In the genomic region with DNA sequence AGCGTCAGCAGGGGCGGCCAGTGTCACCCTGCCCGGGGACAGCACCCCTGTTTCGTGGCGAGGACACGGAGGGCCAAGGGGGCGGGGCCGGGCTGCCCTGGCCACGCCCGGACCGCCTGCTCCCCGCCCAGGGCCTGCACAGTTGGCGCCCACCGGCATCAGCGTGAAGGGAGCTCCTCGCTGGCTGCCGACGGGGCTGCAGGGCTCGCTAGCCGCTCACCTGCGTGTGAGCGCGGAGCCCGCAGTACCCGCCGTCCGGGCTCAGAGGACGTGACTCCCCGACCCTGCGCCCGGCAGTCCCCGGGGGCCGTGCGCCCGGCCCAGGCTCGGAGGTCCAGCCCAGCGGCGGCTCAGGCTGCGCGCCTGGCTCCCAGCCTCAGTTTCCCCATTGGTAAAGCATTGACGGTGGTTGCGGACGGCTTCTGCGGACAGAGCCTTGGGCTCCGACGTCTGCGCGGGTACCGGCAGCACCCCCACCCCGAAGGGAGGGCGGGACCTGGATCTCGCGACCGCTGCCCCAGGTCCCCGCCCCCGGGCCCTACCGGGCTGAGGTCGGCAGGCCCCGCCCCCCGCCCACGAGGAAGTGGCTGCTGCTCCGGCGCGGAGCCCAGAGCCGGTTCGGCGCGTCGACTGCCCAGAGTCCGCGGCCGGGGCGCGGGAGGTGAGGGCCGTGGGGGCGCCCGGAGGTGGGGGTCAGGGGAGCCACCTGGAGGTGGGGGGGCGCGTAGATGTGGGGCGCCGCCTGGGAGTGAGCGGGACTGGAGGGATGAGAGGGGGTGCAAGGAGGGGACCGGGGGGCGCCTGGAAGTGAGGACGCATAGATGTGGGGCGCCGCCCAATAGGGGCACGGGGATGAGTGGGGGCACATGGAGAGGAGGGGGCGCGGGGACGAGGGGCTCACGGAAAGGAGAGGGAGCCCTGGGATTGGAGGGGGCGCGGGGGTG, we compare ENCODE assay signal across 8 cellular contexts. TPM values are rescaled to one million over a fixed set of nuclear protein-coding genes. Genes with fewer than 3 reads are reported as not detected.
A peak's percentile ranks its signal among the peaks of the same experiment; 100 is the strongest.
DNase-seq lines count a peak whose midpoint lies in the region; ATAC-seq and TF ChIP-seq lines count a peak whose summit lies in the region.

ARPC1B (plus strand) TSS at position 610 of the 944 bp plus-strand sequence. CDS start 10,985 bp downstream, outside the sequence.

- H3K4me3 ChIP-seq in Karpas-422 (ENCODE audit: low read length) (peak within 1 kb of the TSS; percentile 97), ascending aorta (peak within 1 kb of the TSS; percentile 88 to 94), skeletal muscle cell (ENCODE audit: low read depth, low read length) (peak within 1 kb of the TSS; percentile 68)

- peaks cover 41% of the 10 kb centered on the region for H3K79me2 ChIP-seq in Karpas-422 (ENCODE audit: low read length)

- peak within 1 kb of the TSS; percentile 99; the same call in 1 of the 2 replicates for H2AFZ ChIP-seq in Karpas-422 (ENCODE audit: low read length)

- H3K36me3 ChIP-seq in Karpas-422 (ENCODE audit: insufficient read depth, low read length) = 0 out of 2 replicates have a peak, but pooled peaks cover 8% of the 10 kb centered on the region
- H3K36me3 ChIP-seq in ascending aorta = peaks cover 4 to 9% of the 10 kb centered on the region in 2 donors

- DNase-seq in GM03348 (ENCODE audit: low spot score) = peak; percentile 98
- DNase-seq in Karpas-422 = peak; percentile 94
- DNase-seq in ascending aorta (ENCODE audit: low spot score in 2 of 2) = peak; percentile 47 to 92
- peak; percentile 93 for DNase-seq in hepatic stellate cell (ENCODE audit: low spot score)
- DNase-seq in skeletal muscle cell (ENCODE audit: low read depth) = no peak
- DNase-seq in inferior parietal cortex (ENCODE audit: extremely low spot score) = no peak

- H3K27me3 ChIP-seq in Karpas-422 (ENCODE audit: low read length) (no peaks in the 10 kb centered on the region), ascending aorta (no peaks in the 10 kb centered on the region)

- peak within 1 kb of the TSS; percentile 76 for H3K27ac ChIP-seq in Karpas-422 (ENCODE audit: low read length)
- peak within 1 kb of the TSS; percentile 87 to 97 for H3K27ac ChIP-seq in ascending aorta

- intact Hi-C loops in T-helper 2 cell treated with Interferon-gamma antibody and Interleukin-4, amounts not matched to agents 100 ng/mL and 5 ng/mL, for 36 hours (cut with micrococcal nuclease) = loop anchor here (1.0 to 5.0 kb wide), 5 partner anchors 18 to 98 kb away; partner anchors contain the start of genes BUD31, CPSF4, PDAP1 and PTCD1
- intact Hi-C loops in ascending aorta (cut with DNase I) = loop anchor here (1.0 kb wide), 2 partner anchors 34 to 49 kb away; partner anchors contain the start of genes ARPC1A, BUD31 and PDAP1

- H4K20me1 ChIP-seq in Karpas-422 (ENCODE audit: insufficient read depth, low read depth, low read length) = no peaks in the 10 kb centered on the region

- H3K4me2 ChIP-seq in Karpas-422 (ENCODE audit: low read depth, low read length, poor library complexity, severe bottlenecking) = peak within 1 kb of the TSS; percentile 98

- peak within 1 kb of the TSS; percentile 96 for H3K9ac ChIP-seq in Karpas-422 (ENCODE audit: low read length)

- no peaks in the 10 kb centered on the region for H3K9me3 ChIP-seq in Karpas-422 (ENCODE audit: low read length)
- no peaks in the 10 kb centered on the region for H3K9me3 ChIP-seq in ascending aorta

- ATAC-seq in GM21825 (IDR thresholded peaks at IDR 0.05; ENCODE audit: unreplicated experiment) = peak; percentile 48

- TF ChIP-seq CTCF in ascending aorta (IDR thresholded peaks at IDR 0.05) = no peak

- no peaks in the 10 kb centered on the region for H3K9me2 ChIP-seq in Karpas-422 (replicated peaks; ENCODE audit: insufficient read depth, low read length)

- H3K4me1 ChIP-seq in Karpas-422 (ENCODE audit: low read length) (peaks cover 33% of the 10 kb centered on the region), ascending aorta (peaks cover under 1 to 17% of the 10 kb centered on the region in 2 donors)

RNA-seq across cellular contexts. Expression of gene ARPC1B, which starts in this region (rescaled TPM):
- 146 and 305 TPM in 2 replicates for total RNA-seq in Karpas-422 (2014; rRNA removed; shearing (Covaris generic); ENCODE audit: low replicate concordance)
- 361 and 368 TPM in 2 replicates for total RNA-seq in T-helper 2 cell treated with Interferon-gamma antibody and Interleukin-4, amounts not matched to agents 100 ng/mL and 5 ng/mL, for 36 hours
- total RNA-seq in ascending aorta = 360 TPM

Comparison
In these comparisons a context has a peak if more than half of its experiments do, and no peak if none do; other contexts are left out.
1. DNase-seq: peak in GM03348 (single experiment), Karpas-422 (single experiment), ascending aorta (2 of 2) and hepatic stellate cell (single experiment); none in skeletal muscle cell (single experiment) and inferior parietal cortex (single experiment).
2. Peak in every context shown above with its lines, with median percentiles within 50 percentile points of each other: H3K4me3 ChIP-seq.